ENCODE assay signal across 8 cellular contexts in genomic region chr12:12611512-12612306, GRCh38. TPM values are rescaled to one million over a fixed set of nuclear protein-coding genes. Genes with fewer than 3 reads are reported as not detected.
A peak's percentile ranks its signal among the peaks of the same experiment; 100 is the strongest.
DNase-seq lines count a peak whose midpoint lies in the region; ATAC-seq, FAIRE-seq and TF ChIP-seq lines count a peak whose summit lies in the region.

Gene CREBL2, plus strand, starts transcription at chr12:12611876. Its CDS starts 297 bp downstream, at chr12:12612173.

- peak within 1 kb of the TSS; percentile 92 for H3K27ac ChIP-seq in epithelial cell of prostate

- FAIRE-seq in D721Med (lab: Jason Lieb, UNC), result no peak

- H3K36me3 ChIP-seq in mucosa of descending colon (ENCODE audit: low read depth), result no peaks in the 10 kb centered on the region

- TF ChIP-seq CTCF in D721Med (IDR thresholded peaks at IDR 0.05; ENCODE audit: insufficient read depth, missing control alignments) (no peak), mucosa of descending colon (IDR thresholded peaks at IDR 0.05) (no peak)

- ATAC-seq in GM21447 (IDR thresholded peaks at IDR 0.05; ENCODE audit: unreplicated experiment) (peak; percentile 59), mucosa of descending colon (peak; percentile 97)

- H3K4me3 ChIP-seq in mucosa of descending colon, result peak within 1 kb of the TSS; percentile 49

- H3K4me1 ChIP-seq in mucosa of descending colon (ENCODE audit: low read depth), result peaks cover 18% of the 10 kb centered on the region

- intact Hi-C loops in mucosa of descending colon (cut with DNase I, micrococcal nuclease), result no loop called here

- DNase-seq in D721Med (ENCODE audit: insufficient read length, low spot score) (peak; percentile 75), HuH-7 (ENCODE audit: low spot score) (peak; percentile 86), OCI-M1 (lab: John Stamatoyannopoulos, UW) (peak; percentile 98), activated T-cell treated with anti-CD3 and anti-CD28 coated beads for 48 hours (ENCODE audit: low read depth) (peak; percentile 84), epithelial cell of prostate (ENCODE audit: low read depth, low spot score) (peak; percentile 40), mucosa of descending colon (peak; percentile 90 to 96 (median 95))
- peak; percentile 72 for DNase-seq in stimulated activated CD8-positive, alpha-beta memory T cell treated with anti-CD3 and anti-CD28 coated beads, Interleukin-4, amount 100 ng/mL, for 24 hours (ENCODE audit: low read depth)

- no peaks in the 10 kb centered on the region for H3K9me3 ChIP-seq in mucosa of descending colon

RNA-seq across cellular contexts. Expression of gene CREBL2, which starts in this region (rescaled TPM):
- 10 to 100 TPM; 23.3 to 35.9 (median 25.4) TPM for total RNA-seq in mucosa of descending colon

Comparison
In these comparisons a context has a peak if more than half of its experiments do, and no peak if none do; other contexts are left out.
1. Peak in every context shown above with its lines: DNase-seq, ATAC-seq, H3K4me3 ChIP-seq and H3K27ac ChIP-seq.
2. DNase-seq: peak in every context shown above with its lines; median percentile 98 in OCI-M1; 95 in mucosa of descending colon; 86 in HuH-7; 84 in activated T-cell treated with anti-CD3 and anti-CD28 coated beads for 48 hours; 75 in D721Med; 72 in stimulated activated CD8-positive, alpha-beta memory T cell treated with anti-CD3 and anti-CD28 coated beads, Interleukin-4, amount 100 ng/mL, for 24 hours; 40 in epithelial cell of prostate.